Comparison of ENCODE assay signal across 8 cellular contexts in the genomic region with DNA sequence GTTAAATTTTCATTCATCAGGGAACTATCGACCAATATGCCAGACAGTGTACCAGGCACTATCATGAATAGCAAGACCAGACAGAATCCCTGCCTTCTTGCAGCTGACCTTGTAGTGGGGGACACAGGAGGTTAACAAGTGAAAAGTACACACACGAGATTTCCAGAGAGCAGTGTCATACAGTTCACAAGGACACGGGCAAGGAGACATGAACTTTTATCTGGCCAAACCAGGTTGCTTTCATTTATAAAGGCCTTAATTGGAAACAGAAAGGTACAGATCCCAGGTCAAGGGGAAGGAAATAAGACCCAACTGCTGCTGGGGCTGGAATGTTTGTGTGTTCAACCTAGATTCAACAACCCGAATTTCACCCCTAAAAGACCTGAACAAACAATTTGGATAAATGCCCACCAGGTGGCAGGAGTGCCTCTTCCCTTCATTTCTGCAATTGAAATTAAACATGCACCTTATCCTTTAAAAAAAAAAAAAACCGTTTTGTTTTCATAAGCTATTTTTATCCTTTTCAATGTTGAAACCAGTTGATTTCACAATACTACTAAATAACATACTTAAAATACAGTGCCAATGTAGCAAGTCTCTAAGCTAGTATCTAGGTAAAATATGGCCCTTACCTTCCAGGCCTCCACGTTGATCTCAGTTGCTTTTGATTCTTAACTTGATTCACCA.
A peak's percentile ranks its signal among the peaks of the same experiment; 100 is the strongest.
DNase-seq lines count a peak whose midpoint lies in the region; ATAC-seq and TF ChIP-seq lines count a peak whose summit lies in the region.

No MANE protein-coding gene starts in this region.

- no peak overlapping the region for H2BK120ac ChIP-seq in neuronal stem cell (ENCODE audit: low read depth, low read length)

- no peaks in the 10 kb centered on the region for H4K20me1 ChIP-seq in fibroblast of lung (ENCODE audit: control insufficient read depth, extremely low read depth, insufficient read depth, low read length)

- peak; percentile 31 to 47 for TF ChIP-seq CTCF in fibroblast of lung (conservative IDR thresholded peaks at IDR 0.05 in 1 of 2, IDR thresholded peaks at IDR 0.05 in 1 of 2; ENCODE audit: low read depth in 1 of 2, low read length in 2 of 2)

- H3K79me2 ChIP-seq in fibroblast of lung (ENCODE audit: control insufficient read depth, insufficient read depth, low read length) = no peaks in the 10 kb centered on the region

- H3K23ac ChIP-seq in neuronal stem cell (ENCODE audit: low read depth, low read length, poor library complexity) = no peak overlapping the region

- H3K27ac ChIP-seq in fibroblast of lung (ENCODE audit: insufficient read depth, low read length) (no peak overlapping the region), neuronal stem cell (replicated peaks; ENCODE audit: low read length) (no peak overlapping the region)

- no peak overlapping the region for H3K14ac ChIP-seq in neuronal stem cell (ENCODE audit: low read length)

- H3K4me3 Mint-ChIP-seq in activated CD8-positive, alpha-beta memory T cell treated with anti-CD3 and anti-CD28 coated beads, Interleukin-2, amount 10 ng/mL, durations not matched to agents 7 days and 5 days = no peak overlapping the region

- no peaks in the 10 kb centered on the region for H3K79me1 ChIP-seq in neuronal stem cell (ENCODE audit: low read depth, low read length)

- WGBS in neuronal stem cell (ENCODE audit: extremely low coverage in 2 of 2, insufficient read length in 2 of 2, insufficient replicate concordance in 1 of 2), 2 donors = no CpG with 5 or more reads among the region's 6 CpGs

- H3K36me3 Mint-ChIP-seq in activated CD8-positive, alpha-beta memory T cell treated with anti-CD3 and anti-CD28 coated beads, Interleukin-2, amount 10 ng/mL, durations not matched to agents 7 days and 5 days = no peaks in the 10 kb centered on the region

- H4K91ac ChIP-seq in neuronal stem cell (ENCODE audit: low read depth, low read length, poor library complexity) = no peak overlapping the region

- H3K27me3 ChIP-seq in fibroblast of lung (ENCODE audit: control insufficient read depth, insufficient read depth, low read length) (no peaks in the 10 kb centered on the region), neuronal stem cell (ENCODE audit: control insufficient read depth in 3 of 3, insufficient read depth in 3 of 3, low read depth in 1 of 3, low read length in 3 of 3) (no peaks in the 10 kb centered on the region)

- H3K27me3 Mint-ChIP-seq in activated CD8-positive, alpha-beta memory T cell treated with anti-CD3 and anti-CD28 coated beads, Interleukin-2, amount 10 ng/mL, durations not matched to agents 7 days and 5 days = peaks cover 18% of the 10 kb centered on the region

- H3K4me1 Mint-ChIP-seq in activated CD8-positive, alpha-beta memory T cell treated with anti-CD3 and anti-CD28 coated beads, Interleukin-2, amount 10 ng/mL, durations not matched to agents 7 days and 5 days = peaks cover 3% of the 10 kb centered on the region

- H3K9me3 Mint-ChIP-seq in activated CD8-positive, alpha-beta memory T cell treated with anti-CD3 and anti-CD28 coated beads, Interleukin-2, amount 10 ng/mL, durations not matched to agents 7 days and 5 days (ENCODE audit: low read depth) = no peaks in the 10 kb centered on the region

- H3K4me3 ChIP-seq in fibroblast of lung (replicated peaks in 1 of 4; ENCODE audit: control extremely low read depth in 1 of 4, insufficient read depth in 1 of 4, low read depth in 3 of 4, low read length in 4 of 4) (no peak overlapping the region), neuronal stem cell (ENCODE audit: low read length in 2 of 2) (no peak overlapping the region)

- H3K27ac Mint-ChIP-seq in activated CD8-positive, alpha-beta memory T cell treated with anti-CD3 and anti-CD28 coated beads, Interleukin-2, amount 10 ng/mL, durations not matched to agents 7 days and 5 days = no peak overlapping the region

- ATAC-seq in activated CD8-positive, alpha-beta memory T cell treated with anti-CD3 and anti-CD28 coated beads, Interleukin-2, amount 10 ng/mL, durations not matched to agents 7 days and 5 days = no peak

- no peak overlapping the region for H2AK5ac ChIP-seq in neuronal stem cell (ENCODE audit: low read depth, low read length)

- H3K9ac ChIP-seq in fibroblast of lung (ENCODE audit: insufficient read depth, low read length) (no peak overlapping the region), neuronal stem cell (ENCODE audit: low read depth, low read length, poor library complexity) (no peak overlapping the region)

- no peak overlapping the region for H4K8ac ChIP-seq in neuronal stem cell (ENCODE audit: low read depth, low read length)

- no peak overlapping the region for H2BK5ac ChIP-seq in neuronal stem cell (ENCODE audit: low read length)

- DNase-seq in AG20443 (ENCODE audit: low spot score) = peak; percentile 64
- DNase-seq in GM19238 (ENCODE audit: insufficient read length, low spot score) = peak; percentile 38
- DNase-seq in NCI-H510A (lab: John Stamatoyannopoulos, UW) = peak; percentile 13
- DNase-seq in activated CD8-positive, alpha-beta memory T cell treated with anti-CD3 and anti-CD28 coated beads, Interleukin-2, amount 10 ng/mL, durations not matched to agents 7 days and 5 days = peak; percentile 57
- peak; percentile 47 to 85 for DNase-seq in fibroblast of lung (ENCODE audit: low read depth in 2 of 2)
- DNase-seq in neuronal stem cell (ENCODE audit: low spot score) = peak; percentile 33
- DNase-seq in OCI-M2 (lab: John Stamatoyannopoulos, UW; ENCODE audit: unreplicated experiment) = no peak
- no peak for DNase-seq in NCI-H226

- CTCF ChIA-PET in activated CD8-positive, alpha-beta memory T cell treated with anti-CD3 and anti-CD28 coated beads, Interleukin-2, amount 10 ng/mL, durations not matched to agents 7 days and 5 days (lab: Charles Lee) = interaction anchor here (0.6 to 5.3 kb wide), 22 partner anchors 11 to 477 kb away, joined by 3 to 66 read pairs (median 4); partner anchors contain the start of gene NUBP1

- no peak overlapping the region for H3K4ac ChIP-seq in neuronal stem cell (ENCODE audit: low read length)

- H3K4me2 ChIP-seq in fibroblast of lung (ENCODE audit: extremely low read depth, insufficient read depth, low read length) = no peak overlapping the region
- H3K4me2 ChIP-seq in neuronal stem cell (ENCODE audit: insufficient read depth, low read length, poor library complexity, severe bottlenecking) = no peak overlapping the region

- H3K4me1 ChIP-seq in fibroblast of lung (ENCODE audit: control insufficient read depth, extremely low read depth, insufficient read depth, low read length) (no peaks in the 10 kb centered on the region), neuronal stem cell (ENCODE audit: control insufficient read depth in 2 of 2, insufficient read depth in 1 of 2, low read depth in 1 of 2, low read length in 2 of 2) (no peaks in the 10 kb centered on the region)

- no peaks in the 10 kb centered on the region for H3K36me3 ChIP-seq in fibroblast of lung (ENCODE audit: control insufficient read depth, insufficient read depth, low read length)
- H3K36me3 ChIP-seq in neuronal stem cell (replicated peaks in 1 of 2; ENCODE audit: control insufficient read depth in 2 of 2, insufficient read depth in 2 of 2, low read length in 2 of 2) = no peaks in the 10 kb centered on the region

- no peak overlapping the region for H2BK12ac ChIP-seq in neuronal stem cell (ENCODE audit: low read length)

- H2AFZ ChIP-seq in fibroblast of lung (ENCODE audit: low read length) (no peak overlapping the region), neuronal stem cell (ENCODE audit: low read length) (no peak overlapping the region)

- no peak overlapping the region for H3K18ac ChIP-seq in neuronal stem cell (ENCODE audit: low read length)

- no peaks in the 10 kb centered on the region for H3K9me3 ChIP-seq in fibroblast of lung (ENCODE audit: control insufficient read depth, insufficient read depth, low read depth, low read length)
- H3K9me3 ChIP-seq in neuronal stem cell (replicated peaks in 1 of 2; ENCODE audit: control insufficient read depth in 2 of 2, insufficient read depth in 1 of 2, low read depth in 1 of 2, low read length in 2 of 2) = no peaks in the 10 kb centered on the region

- H2BK15ac ChIP-seq in neuronal stem cell (ENCODE audit: low read length) = no peak overlapping the region

Comparison
In these comparisons a context has a peak if more than half of its experiments do, and no peak if none do; other contexts are left out.
1. DNase-seq: peak in AG20443 (single experiment), GM19238 (single experiment), NCI-H510A (single experiment), activated CD8-positive, alpha-beta memory T cell treated with anti-CD3 and anti-CD28 coated beads, Interleukin-2, amount 10 ng/mL, durations not matched to agents 7 days and 5 days (single experiment), fibroblast of lung (2 of 2) and neuronal stem cell (single experiment); none in OCI-M2 (single experiment) and NCI-H226 (single experiment).